In genomic region chr2:102509749-102510148, GRCh38 we compare ENCODE assay signal across 15 cellular contexts. TPM values are rescaled to one million over a fixed set of nuclear protein-coding genes. Genes with fewer than 3 reads are reported as not detected.
DNase-seq lines count a peak whose midpoint lies in the region; ATAC-seq and TF ChIP-seq lines count a peak whose summit lies in the region.
"Had no signal": no experiment of that assay in that cellular context is flagged by ENCODE, and none has a peak within 500 bp of the region (broad histone marks: within the 10 kb centered on the region; RNA-seq: fewer than 3 reads in every experiment).

No MANE protein-coding gene starts in this region.

- H4K20me1 ChIP-seq in OCI-LY3 (ENCODE audit: insufficient read depth, low read length), result no peaks in the 10 kb centered on the region
- H4K20me1 ChIP-seq: BLaER1 had no signal

- H3K36me3 ChIP-seq in OCI-LY3 (replicated peaks; ENCODE audit: low read depth, low read length) (peaks cover 14% of the 10 kb centered on the region), ascending aorta (no peaks in the 10 kb centered on the region)
- H3K36me3 ChIP-seq: BLaER1 had no signal

- in situ Hi-C loops in GM13976 (cut with MboI; ENCODE audit: low sequenced_read_pairs, unreplicated experiment), result no loop called here

- H3K4me2 ChIP-seq in OCI-LY3 (ENCODE audit: low read length), result peak overlapping the region; percentile 64
- H3K4me2 ChIP-seq: BLaER1, GM23338 had no signal

- H3K9me3 ChIP-seq in OCI-LY3 (ENCODE audit: insufficient read depth, low read length), result peaks cover 22% of the 10 kb centered on the region
- no peaks in the 10 kb centered on the region for H3K9me3 ChIP-seq in ascending aorta

- intact Hi-C loops in ascending aorta (cut with DNase I), result no loop called here

- no peak overlapping the region for H2AFZ ChIP-seq in OCI-LY3 (ENCODE audit: low read depth, low read length)
- H2AFZ ChIP-seq: GM23338 had no signal

- H3K27ac ChIP-seq in OCI-LY3 (ENCODE audit: low read length), result peak overlapping the region; percentile 31; the same call in 1 of the 2 replicates
- no peak overlapping the region for H3K27ac ChIP-seq in ascending aorta
- H3K27ac ChIP-seq: BLaER1 had no signal

- H3K27me3 ChIP-seq in OCI-LY3 (ENCODE audit: low read depth, low read length) (peaks cover 7% of the 10 kb centered on the region; the same call in 1 of the 2 replicates), ascending aorta (no peaks in the 10 kb centered on the region)
- H3K27me3 ChIP-seq: BLaER1 had no signal

- H3K4me1 ChIP-seq in OCI-LY3 (ENCODE audit: low read length) (peaks cover 24% of the 10 kb centered on the region), ascending aorta (no peaks in the 10 kb centered on the region)

- ATAC-seq in GM21619 (IDR thresholded peaks at IDR 0.05; ENCODE audit: unreplicated experiment) (no peak), GM18520 (IDR thresholded peaks at IDR 0.05; ENCODE audit: unreplicated experiment) (no peak)
- ATAC-seq: GM23338, HepG2, left ventricle myocardium superior had no signal

- TF ChIP-seq CTCF in GM13976 (IDR thresholded peaks at IDR 0.05; ENCODE audit: borderline replicate concordance, control extremely low read depth, extremely low read depth, insufficient read depth, missing control alignments), result no peak
- no peak for TF ChIP-seq CTCF in OCI-LY3 (IDR thresholded peaks at IDR 0.05; ENCODE audit: low read depth, low read length)
- no peak for TF ChIP-seq CTCF in fibroblast of the aortic adventitia (IDR thresholded peaks at IDR 0.05; ENCODE audit: insufficient read depth, low read length)
- no peak for TF ChIP-seq CTCF in ascending aorta (IDR thresholded peaks at IDR 0.05)

- no peaks in the 10 kb centered on the region for H3K79me2 ChIP-seq in OCI-LY3 (ENCODE audit: low read length)

- peak; percentile 18 to 27 for DNase-seq in AML-193 (lab: John Stamatoyannopoulos, UW)
- DNase-seq in GM13976 (ENCODE audit: low spot score), result peak; percentile 28
- peak; percentile 56 for DNase-seq in fibroblast of the aortic adventitia (ENCODE audit: low read depth)
- DNase-seq in ascending aorta (ENCODE audit: low spot score in 2 of 2), result no peak
- DNase-seq in H4 (ENCODE audit: low spot score), result no peak
- DNase-seq: effector memory CD4-positive, alpha-beta T cell; left ventricle myocardium superior; NCI-H187 treated with DMSO at 0.1 percent for 48 hours had no signal

- H3K4me3 ChIP-seq in OCI-LY3 (ENCODE audit: low read length), result peak overlapping the region; percentile 48; the same call in 1 of the 2 replicates
- H3K4me3 ChIP-seq in fibroblast of the aortic adventitia (ENCODE audit: low read depth, low read length), result no peak overlapping the region
- H3K4me3 ChIP-seq in ascending aorta, result no peak overlapping the region
- H3K4me3 ChIP-seq: BLaER1, GM23338 had no signal

- no peak overlapping the region for H3K9ac ChIP-seq in OCI-LY3 (ENCODE audit: low read length)
- H3K9ac ChIP-seq: BLaER1 had no signal

RNA-seq across cellular contexts. Expression of gene SLC9A4, which starts 36.7 kb away (rescaled TPM):
- not detected in 2 replicates for total RNA-seq in fibroblast of the aortic adventitia (ENCODE audit: low replicate concordance)
- total RNA-seq in ascending aorta, result not detected
- not detected in 2 replicates for total RNA-seq in H4 (2014; rRNA removed; shearing (Covaris generic))
- total RNA-seq: G401, GM23338, HepG2, left ventricle myocardium superior had no signal

Comparison
In these comparisons a context has a peak if more than half of its experiments do, and no peak if none do; other contexts are left out.
1. DNase-seq: peak in AML-193 (2 of 2), GM13976 (single experiment) and fibroblast of the aortic adventitia (single experiment); none in ascending aorta (0 of 2) and H4 (single experiment).